Comparison of ENCODE assay signal across 1 cellular context in the genomic region with DNA sequence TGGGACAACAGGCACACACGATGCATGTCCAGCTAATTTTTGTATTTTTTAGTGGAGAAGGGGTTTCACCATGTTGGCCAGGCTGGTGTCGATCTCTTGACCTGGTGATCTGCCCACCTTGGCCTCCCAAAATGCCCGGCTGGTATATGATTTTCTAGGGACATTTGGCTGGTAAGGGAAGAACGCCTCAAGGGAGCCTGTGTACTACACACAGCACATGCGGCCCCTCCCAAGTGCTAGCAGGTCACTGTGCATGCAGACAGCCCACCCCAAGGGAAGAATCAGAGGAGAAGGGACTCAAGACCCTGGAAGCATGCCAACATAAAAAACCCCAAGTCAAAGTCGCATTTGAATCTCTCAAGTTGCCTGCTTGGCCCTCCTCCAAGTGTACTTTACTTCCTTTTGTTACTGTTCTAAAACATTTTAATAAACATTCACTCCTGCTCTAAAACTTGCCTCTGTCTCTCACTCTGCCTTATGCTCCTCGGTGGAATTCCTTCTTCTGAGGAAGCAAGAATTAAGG.
TF ChIP-seq lines count a peak whose summit lies in the region.

No MANE protein-coding gene starts in this region.

TF ChIP-seq in GM23338, 12 proteins besides CTCF, POLR2A, EP300 and RAD21 (continued from another document):
- TF ChIP-seq, protein P1, sequence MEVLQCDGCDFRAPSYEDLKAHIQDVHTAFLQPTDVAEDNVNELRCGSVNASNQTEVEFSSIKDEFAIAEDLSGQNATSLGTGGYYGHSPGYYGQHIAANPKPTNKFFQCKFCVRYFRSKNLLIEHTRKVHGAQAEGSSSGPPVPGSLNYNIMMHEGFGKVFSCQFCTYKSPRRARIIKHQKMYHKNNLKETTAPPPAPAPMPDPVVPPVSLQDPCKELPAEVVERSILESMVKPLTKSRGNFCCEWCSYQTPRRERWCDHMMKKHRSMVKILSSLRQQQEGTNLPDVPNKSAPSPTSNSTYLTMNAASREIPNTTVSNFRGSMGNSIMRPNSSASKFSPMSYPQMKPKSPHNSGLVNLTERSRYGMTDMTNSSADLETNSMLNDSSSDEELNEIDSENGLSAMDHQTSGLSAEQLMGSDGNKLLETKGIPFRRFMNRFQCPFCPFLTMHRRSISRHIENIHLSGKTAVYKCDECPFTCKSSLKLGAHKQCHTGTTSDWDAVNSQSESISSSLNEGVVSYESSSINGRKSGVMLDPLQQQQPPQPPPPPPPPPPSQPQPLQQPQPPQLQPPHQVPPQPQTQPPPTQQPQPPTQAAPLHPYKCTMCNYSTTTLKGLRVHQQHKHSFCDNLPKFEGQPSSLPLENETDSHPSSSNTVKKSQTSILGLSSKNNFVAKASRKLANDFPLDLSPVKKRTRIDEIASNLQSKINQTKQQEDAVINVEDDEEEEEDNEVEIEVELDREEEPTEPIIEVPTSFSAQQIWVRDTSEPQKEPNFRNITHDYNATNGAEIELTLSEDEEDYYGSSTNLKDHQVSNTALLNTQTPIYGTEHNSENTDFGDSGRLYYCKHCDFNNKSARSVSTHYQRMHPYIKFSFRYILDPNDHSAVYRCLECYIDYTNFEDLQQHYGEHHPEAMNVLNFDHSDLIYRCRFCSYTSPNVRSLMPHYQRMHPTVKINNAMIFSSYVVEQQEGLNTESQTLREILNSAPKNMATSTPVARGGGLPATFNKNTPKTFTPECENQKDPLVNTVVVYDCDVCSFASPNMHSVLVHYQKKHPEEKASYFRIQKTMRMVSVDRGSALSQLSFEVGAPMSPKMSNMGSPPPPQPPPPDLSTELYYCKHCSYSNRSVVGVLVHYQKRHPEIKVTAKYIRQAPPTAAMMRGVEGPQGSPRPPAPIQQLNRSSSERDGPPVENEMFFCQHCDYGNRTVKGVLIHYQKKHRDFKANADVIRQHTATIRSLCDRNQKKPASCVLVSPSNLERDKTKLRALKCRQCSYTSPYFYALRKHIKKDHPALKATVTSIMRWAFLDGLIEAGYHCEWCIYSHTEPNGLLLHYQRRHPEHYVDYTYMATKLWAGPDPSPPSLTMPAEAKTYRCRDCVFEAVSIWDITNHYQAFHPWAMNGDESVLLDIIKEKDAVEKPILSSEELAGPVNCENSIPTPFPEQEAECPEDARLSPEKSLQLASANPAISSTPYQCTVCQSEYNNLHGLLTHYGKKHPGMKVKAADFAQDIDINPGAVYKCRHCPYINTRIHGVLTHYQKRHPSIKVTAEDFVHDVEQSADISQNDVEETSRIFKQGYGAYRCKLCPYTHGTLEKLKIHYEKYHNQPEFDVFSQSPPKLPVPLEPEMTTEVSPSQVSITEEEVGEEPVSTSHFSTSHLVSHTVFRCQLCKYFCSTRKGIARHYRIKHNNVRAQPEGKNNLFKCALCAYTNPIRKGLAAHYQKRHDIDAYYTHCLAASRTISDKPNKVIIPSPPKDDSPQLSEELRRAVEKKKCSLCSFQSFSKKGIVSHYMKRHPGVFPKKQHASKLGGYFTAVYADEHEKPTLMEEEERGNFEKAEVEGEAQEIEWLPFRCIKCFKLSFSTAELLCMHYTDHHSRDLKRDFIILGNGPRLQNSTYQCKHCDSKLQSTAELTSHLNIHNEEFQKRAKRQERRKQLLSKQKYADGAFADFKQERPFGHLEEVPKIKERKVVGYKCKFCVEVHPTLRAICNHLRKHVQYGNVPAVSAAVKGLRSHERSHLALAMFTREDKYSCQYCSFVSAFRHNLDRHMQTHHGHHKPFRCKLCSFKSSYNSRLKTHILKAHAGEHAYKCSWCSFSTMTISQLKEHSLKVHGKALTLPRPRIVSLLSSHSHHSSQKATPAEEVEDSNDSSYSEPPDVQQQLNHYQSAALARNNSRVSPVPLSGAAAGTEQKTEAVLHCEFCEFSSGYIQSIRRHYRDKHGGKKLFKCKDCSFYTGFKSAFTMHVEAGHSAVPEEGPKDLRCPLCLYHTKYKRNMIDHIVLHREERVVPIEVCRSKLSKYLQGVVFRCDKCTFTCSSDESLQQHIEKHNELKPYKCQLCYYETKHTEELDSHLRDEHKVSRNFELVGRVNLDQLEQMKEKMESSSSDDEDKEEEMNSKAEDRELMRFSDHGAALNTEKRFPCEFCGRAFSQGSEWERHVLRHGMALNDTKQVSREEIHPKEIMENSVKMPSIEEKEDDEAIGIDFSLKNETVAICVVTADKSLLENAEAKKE (CRISPR knock-in tag; IDR thresholded peaks at IDR 0.05) = no peak
- TF ChIP-seq ZNF114 (CRISPR knock-in tag; IDR thresholded peaks at IDR 0.05) (no peak), ZNF331 (CRISPR knock-in tag; IDR thresholded peaks at IDR 0.05; ENCODE audit: low read depth) (no peak)
